In genomic region chr15:66409565-66410108, GRCh38 we compare ENCODE assay signal across 21 cellular contexts. TPM values are rescaled to one million over a fixed set of nuclear protein-coding genes. Genes with fewer than 3 reads are reported as not detected.
DNase-seq lines count a peak whose midpoint lies in the region; ATAC-seq, FAIRE-seq and TF ChIP-seq lines count a peak whose summit lies in the region.
"Had no signal": no experiment of that assay in that cellular context is flagged by ENCODE, and none has a peak within 500 bp of the region (broad histone marks: within the 10 kb centered on the region; RNA-seq: fewer than 3 reads in every experiment).

No MANE protein-coding gene starts in this region.

- H3K27ac ChIP-seq in KOPT-K1 (ENCODE audit: low read depth, low read length, poor library complexity, severe bottlenecking) (peak overlapping the region; percentile 65), astrocyte (ENCODE audit: low read depth, low read length) (no peak overlapping the region), trophoblast cell (ENCODE audit: low read depth, low read length) (no peak overlapping the region)
- H3K27ac ChIP-seq: HL-60, lower lobe of right lung had no signal

- H3K27me3 ChIP-seq in astrocyte (ENCODE audit: insufficient read depth, low read length) (no peaks in the 10 kb centered on the region), trophoblast cell (ENCODE audit: insufficient read depth, low read length) (no peaks in the 10 kb centered on the region)
- H3K27me3 ChIP-seq: heart right ventricle had no signal

- H3K27me3 Mint-ChIP-seq in activated CD4-positive, alpha-beta memory T cell treated with anti-CD3 and anti-CD28 coated beads, Interleukin-2, amount 10 ng/mL, durations not matched to agents 7 days and 5 days = no peaks in the 10 kb centered on the region
- H3K27me3 Mint-ChIP-seq in activated CD4-positive, alpha-beta memory T cell treated with anti-CD3 and anti-CD28 coated beads for 36 hours = no peaks in the 10 kb centered on the region
- no peaks in the 10 kb centered on the region for H3K27me3 Mint-ChIP-seq in astrocyte (ENCODE audit: low read depth, unreplicated experiment)
- H3K27me3 Mint-ChIP-seq: IgD-negative memory B cell; stimulated activated naive CD8-positive, alpha-beta T cell treated with anti-CD3 and anti-CD28 coated beads, Interleukin-15, amount 100 ng/mL, for 72 hours had no signal

- no CpG with 5 or more reads among the region's 3 CpGs for WGBS in trophoblast cell (ENCODE audit: extremely low coverage, insufficient coverage, insufficient read length)

- FAIRE-seq in astrocyte (lab: Jason Lieb, UNC) = no peak

- H3K4me2 ChIP-seq in astrocyte (ENCODE audit: low read length) (peak overlapping the region; percentile 12), trophoblast cell (ENCODE audit: low read length) (no peak overlapping the region)

- H3K9me3 Mint-ChIP-seq in activated CD4-positive, alpha-beta memory T cell treated with anti-CD3 and anti-CD28 coated beads, Interleukin-2, amount 10 ng/mL, durations not matched to agents 7 days and 5 days = peaks cover 14% of the 10 kb centered on the region
- H3K9me3 Mint-ChIP-seq in activated CD4-positive, alpha-beta memory T cell treated with anti-CD3 and anti-CD28 coated beads for 36 hours = peaks cover 8% of the 10 kb centered on the region
- no peaks in the 10 kb centered on the region for H3K9me3 Mint-ChIP-seq in astrocyte (ENCODE audit: unreplicated experiment)

- H3K23ac ChIP-seq in trophoblast cell (ENCODE audit: low read length) = no peak overlapping the region

- peaks cover 93% of the 10 kb centered on the region for H4K20me1 ChIP-seq in astrocyte (ENCODE audit: insufficient read depth, low read length)

- no peak for ATAC-seq in GM21619 (IDR thresholded peaks at IDR 0.05; ENCODE audit: unreplicated experiment)
- ATAC-seq in HG03439 (IDR thresholded peaks at IDR 0.05; ENCODE audit: unreplicated experiment) = no peak
- ATAC-seq: heart right ventricle; stimulated activated naive CD8-positive, alpha-beta T cell treated with anti-CD3 and anti-CD28 coated beads, Interleukin-15, amount 100 ng/mL, for 72 hours had no signal

- H3K79me2 ChIP-seq in astrocyte (ENCODE audit: insufficient read depth, low read length) = peaks cover 97% of the 10 kb centered on the region
- no peaks in the 10 kb centered on the region for H3K79me2 ChIP-seq in trophoblast cell (ENCODE audit: control insufficient read depth, insufficient read depth, low read length, poor library complexity)

- H4K12ac ChIP-seq in trophoblast cell (ENCODE audit: low read depth, low read length) = no peak overlapping the region

- intact Hi-C loops in activated CD4-positive, alpha-beta memory T cell treated with anti-CD3 and anti-CD28 coated beads for 36 hours (cut with micrococcal nuclease) = no loop called here

- DNase-seq in activated CD4-positive, alpha-beta memory T cell treated with anti-CD3 and anti-CD28 coated beads, Interleukin-2, amount 10 ng/mL, durations not matched to agents 7 days and 5 days = no peak
- no peak for DNase-seq in activated CD4-positive, alpha-beta memory T cell treated with anti-CD3 and anti-CD28 coated beads for 36 hours
- DNase-seq in astrocyte (ENCODE audit: low read depth) (peak; percentile 7), trophoblast cell (no peak), NCI-H1436 (lab: John Stamatoyannopoulos, UW) (no peak)
- DNase-seq: activated CD4-positive, CD25-positive, alpha-beta regulatory T cell; activated CD8-positive, alpha-beta memory T cell treated with anti-CD3 and anti-CD28 coated beads, Interleukin-2, amount 50 U/mL, for 48 hours; effector CD8-positive, alpha-beta T cell; H7; heart right ventricle; lower lobe of right lung; MV-4-11; NCI-H2029; Right ventricle myocardium superior; stimulated activated CD4-positive, alpha-beta T cell treated with anti-CD3 and anti-CD28 coated beads, Interleukin-1b, Interleukin-23, amount 100 ng/mL, for 48 hours; stimulated activated naive CD8-positive, alpha-beta T cell treated with anti-CD3 and anti-CD28 coated beads, Interleukin-15, amount 100 ng/mL, for 72 hours had no signal

- no peak overlapping the region for H3K4me3 ChIP-seq in astrocyte (ENCODE audit: insufficient read depth, low read depth, low read length)
- H3K4me3 ChIP-seq in trophoblast cell (ENCODE audit: low read depth, low read length) = no peak overlapping the region
- H3K4me3 ChIP-seq: heart right ventricle, lower lobe of right lung had no signal

- H3K18ac ChIP-seq in trophoblast cell (ENCODE audit: low read length) = no peak overlapping the region

- H3K9ac ChIP-seq in astrocyte (ENCODE audit: low read length) (no peak overlapping the region), trophoblast cell (ENCODE audit: low read length) (no peak overlapping the region)

- no peak overlapping the region for H2AK5ac ChIP-seq in trophoblast cell (ENCODE audit: low read length)

- H3K27ac Mint-ChIP-seq in activated CD4-positive, alpha-beta memory T cell treated with anti-CD3 and anti-CD28 coated beads, Interleukin-2, amount 10 ng/mL, durations not matched to agents 7 days and 5 days = peak overlapping the region; percentile 76
- H3K27ac Mint-ChIP-seq in activated CD4-positive, alpha-beta memory T cell treated with anti-CD3 and anti-CD28 coated beads for 36 hours = no peak overlapping the region
- peak overlapping the region; percentile 1 for H3K27ac Mint-ChIP-seq in astrocyte (ENCODE audit: unreplicated experiment)

- no peak overlapping the region for H2BK5ac ChIP-seq in trophoblast cell (ENCODE audit: low read depth, low read length, poor library complexity)

- H3K9me3 ChIP-seq in KOPT-K1 (ENCODE audit: insufficient read depth, low read length, poor library complexity, severe bottlenecking) (peaks cover 13% of the 10 kb centered on the region), astrocyte (ENCODE audit: insufficient read depth, low read depth, low read length) (no peaks in the 10 kb centered on the region), trophoblast cell (ENCODE audit: insufficient read depth, low read depth, low read length) (no peaks in the 10 kb centered on the region)
- H3K9me3 ChIP-seq: lower lobe of right lung had no signal

- no peak overlapping the region for H2BK12ac ChIP-seq in trophoblast cell (ENCODE audit: low read length)

- H3K79me1 ChIP-seq in trophoblast cell (ENCODE audit: low read length) = no peaks in the 10 kb centered on the region

- H3K4ac ChIP-seq in trophoblast cell (ENCODE audit: low read depth, low read length) = peak overlapping the region; percentile 29

- peaks cover 17% of the 10 kb centered on the region for H3K4me1 ChIP-seq in astrocyte (ENCODE audit: insufficient read depth, low read length)
- no peaks in the 10 kb centered on the region for H3K4me1 ChIP-seq in trophoblast cell (ENCODE audit: control insufficient read depth in 1 of 2, insufficient read depth in 2 of 2, low read length in 2 of 2)

- H2AFZ ChIP-seq in astrocyte (ENCODE audit: low read depth, low read length) (no peak overlapping the region), trophoblast cell (ENCODE audit: insufficient read depth, low read length, poor library complexity) (no peak overlapping the region)

- no peak for TF ChIP-seq CTCF in astrocyte (IDR thresholded peaks at IDR 0.05; ENCODE audit: insufficient read depth, low read depth, low read length)

- no peak overlapping the region for H4K91ac ChIP-seq in trophoblast cell (ENCODE audit: low read depth, low read length)

- H2BK120ac ChIP-seq in trophoblast cell (ENCODE audit: insufficient read depth, low read length, poor library complexity) = no peak overlapping the region

- H3K4me1 Mint-ChIP-seq in activated CD4-positive, alpha-beta memory T cell treated with anti-CD3 and anti-CD28 coated beads, Interleukin-2, amount 10 ng/mL, durations not matched to agents 7 days and 5 days = peaks cover 74% of the 10 kb centered on the region
- H3K4me1 Mint-ChIP-seq in activated CD4-positive, alpha-beta memory T cell treated with anti-CD3 and anti-CD28 coated beads for 36 hours (ENCODE audit: low read depth) = peaks cover 74% of the 10 kb centered on the region
- H3K4me1 Mint-ChIP-seq in astrocyte (ENCODE audit: low read depth, unreplicated experiment) = peaks cover 39% of the 10 kb centered on the region

- no peak overlapping the region for H3K4me3 Mint-ChIP-seq in activated CD4-positive, alpha-beta memory T cell treated with anti-CD3 and anti-CD28 coated beads, Interleukin-2, amount 10 ng/mL, durations not matched to agents 7 days and 5 days
- H3K4me3 Mint-ChIP-seq in activated CD4-positive, alpha-beta memory T cell treated with anti-CD3 and anti-CD28 coated beads for 36 hours = no peak overlapping the region
- H3K4me3 Mint-ChIP-seq in astrocyte (ENCODE audit: unreplicated experiment) = no peak overlapping the region
- H3K4me3 Mint-ChIP-seq: stimulated activated naive CD8-positive, alpha-beta T cell treated with anti-CD3 and anti-CD28 coated beads, Interleukin-15, amount 100 ng/mL, for 72 hours had no signal

- peaks cover 53% of the 10 kb centered on the region for H3K36me3 Mint-ChIP-seq in activated CD4-positive, alpha-beta memory T cell treated with anti-CD3 and anti-CD28 coated beads, Interleukin-2, amount 10 ng/mL, durations not matched to agents 7 days and 5 days (ENCODE audit: low read depth)
- peaks cover 12% of the 10 kb centered on the region for H3K36me3 Mint-ChIP-seq in activated CD4-positive, alpha-beta memory T cell treated with anti-CD3 and anti-CD28 coated beads for 36 hours
- peaks cover 3% of the 10 kb centered on the region for H3K36me3 Mint-ChIP-seq in astrocyte (ENCODE audit: low read depth, unreplicated experiment)

- no peak overlapping the region for H3K14ac ChIP-seq in trophoblast cell (ENCODE audit: low read length)

- H3K36me3 ChIP-seq in KOPT-K1 (ENCODE audit: insufficient read depth, low read length) (no peaks in the 10 kb centered on the region), astrocyte (ENCODE audit: insufficient read depth, low read length) (no peaks in the 10 kb centered on the region), trophoblast cell (ENCODE audit: control insufficient read depth in 1 of 2, insufficient read depth in 2 of 2, low read length in 2 of 2) (no peaks in the 10 kb centered on the region)
- H3K36me3 ChIP-seq: lower lobe of right lung had no signal

- POLR2A ChIA-PET in activated CD4-positive, alpha-beta memory T cell treated with anti-CD3 and anti-CD28 coated beads, Interleukin-2, amount 10 ng/mL, durations not matched to agents 7 days and 5 days (lab: Charles Lee) = no interaction called here
- POLR2A ChIA-PET in activated CD4-positive, alpha-beta memory T cell treated with anti-CD3 and anti-CD28 coated beads for 36 hours (lab: Charles Lee) = no interaction called here

- CTCF ChIA-PET in activated CD4-positive, alpha-beta memory T cell treated with anti-CD3 and anti-CD28 coated beads, Interleukin-2, amount 10 ng/mL, durations not matched to agents 7 days and 5 days (lab: Charles Lee) = no interaction called here
- CTCF ChIA-PET in activated CD4-positive, alpha-beta memory T cell treated with anti-CD3 and anti-CD28 coated beads for 36 hours (lab: Charles Lee) = no interaction called here

- no peak overlapping the region for H4K8ac ChIP-seq in trophoblast cell (ENCODE audit: low read depth, low read length)

RNA-seq across cellular contexts. Expression of gene MAP2K1, which starts 22.9 kb away (rescaled TPM):
- 10 to 100 TPM; 87.6 to 89.0 TPM for total RNA-seq in activated CD4-positive, alpha-beta memory T cell treated with anti-CD3 and anti-CD28 coated beads, Interleukin-2, amount 10 ng/mL, durations not matched to agents 7 days and 5 days
- 10 to 100 TPM; 91.8 to 91.9 TPM for total RNA-seq in activated CD4-positive, alpha-beta memory T cell treated with anti-CD3 and anti-CD28 coated beads for 36 hours
- 62.4 and 66.5 TPM in 2 replicates for total RNA-seq in astrocyte
- polyA plus RNA-seq in trophoblast cell (2013) = 36.6 and 37.5 TPM in 2 replicates

RNA-seq across cellular contexts. Expression of gene TIPIN, which starts 53.2 kb away (rescaled TPM):
- 10 to 100 TPM; 27.2 to 28.9 TPM for total RNA-seq in activated CD4-positive, alpha-beta memory T cell treated with anti-CD3 and anti-CD28 coated beads, Interleukin-2, amount 10 ng/mL, durations not matched to agents 7 days and 5 days
- 10 to 100 TPM; 43.2 to 45.9 TPM for total RNA-seq in activated CD4-positive, alpha-beta memory T cell treated with anti-CD3 and anti-CD28 coated beads for 36 hours
- 3.9 and 5.6 TPM in 2 replicates for total RNA-seq in astrocyte
- 13.2 and 14.8 TPM in 2 replicates for polyA plus RNA-seq in trophoblast cell (2013)
